ENCODE assay signal across 14 cellular contexts in the genomic region with DNA sequence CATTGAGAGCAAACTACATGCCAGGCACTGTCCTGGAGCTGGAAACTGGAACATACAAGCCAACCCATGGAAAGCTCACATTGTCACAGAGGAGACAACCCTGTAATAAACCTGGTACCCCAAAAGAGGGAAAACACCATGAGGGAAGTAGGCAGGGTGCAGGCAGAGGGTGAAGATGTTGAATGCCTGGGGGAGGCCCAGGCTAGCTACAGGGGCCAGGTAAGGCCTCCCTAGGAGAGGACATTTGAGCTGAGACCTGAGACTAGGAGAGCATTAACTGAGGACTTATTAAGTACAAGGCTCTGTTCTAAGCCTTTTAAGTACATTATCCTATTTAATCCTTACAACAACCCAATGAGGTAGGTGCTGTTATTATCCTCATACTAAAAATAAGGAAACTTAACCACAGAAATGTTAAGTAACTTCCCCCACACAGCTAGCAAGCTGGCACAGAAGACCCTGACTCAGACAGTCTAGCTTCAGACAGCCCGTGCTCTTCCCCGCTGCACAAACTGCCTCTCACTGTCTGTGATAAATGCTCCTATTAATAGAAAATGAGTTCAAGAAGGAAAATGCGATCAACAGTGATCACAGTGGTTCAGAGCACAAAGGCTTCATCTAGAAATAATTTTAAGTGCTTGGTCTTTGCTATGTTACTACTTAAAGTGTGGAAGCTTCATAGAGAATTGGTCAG. TPM values are rescaled to one million over a fixed set of nuclear protein-coding genes. Genes with fewer than 3 reads are reported as not detected.
A peak's percentile ranks its signal among the peaks of the same experiment; 100 is the strongest.
DNase-seq lines count a peak whose midpoint lies in the region; TF ChIP-seq lines count a peak whose summit lies in the region.
"Had no signal": no experiment of that assay in that cellular context is flagged by ENCODE, and none has a peak within 500 bp of the region (broad histone marks: within the 10 kb centered on the region; RNA-seq: fewer than 3 reads in every experiment).

No MANE protein-coding gene starts in this region.

- BruUV-seq in A673 (replicated peaks; lab: Mats Ljungman, UMichigan): no TSS peak

- CTCF ChIA-PET in A673 (lab: Charles Lee): interaction anchor here (0.6 kb wide), 2 partner anchors 111 to 142 kb away, joined by 4 to 15 read pairs; no protein-coding TSS in a partner anchor

- peak; percentile 65 for DNase-seq in NCI-H82 (lab: John Stamatoyannopoulos, UW)
- DNase-seq in A673 (ENCODE audit: low spot score): no peak
- no peak for DNase-seq in dermis blood vessel endothelial cell
- DNase-seq in activated T-helper 1 cell treated with anti-CD3 and anti-CD28 coated beads, Interleukin-12 subunit alpha, Interleukin-12 subunit beta, Interleukin-2, Interleukin-4 antibody, amounts not matched to agents 30 ng/mL and 10 ng/mL and 1 ng/mL, durations not matched to agents 14 hours and 24 hours and 36 hours (ENCODE audit: low spot score): no peak
- no peak for DNase-seq in stimulated activated CD4-positive, alpha-beta T cell treated with anti-CD3 and anti-CD28 coated beads, Interleukin-12 subunit alpha, Interleukin-12 subunit beta, amount 100 ng/mL, for 4 hours
- DNase-seq: activated naive CD4-positive, alpha-beta T cell treated with anti-CD3 and anti-CD28 coated beads, Interleukin-2, amount 50 U/mL, for 16 hours; erythroblast; mucosa of descending colon; NCI-H510A; stimulated activated CD4-positive, alpha-beta T cell treated with anti-CD3 and anti-CD28 coated beads, Interleukin-4, amount 100 ng/mL, for 4 hours; tibial artery had no signal

- no peak for TF ChIP-seq CTCF in neutrophil (IDR thresholded peaks at IDR 0.05)
- no peak for TF ChIP-seq CTCF in A673 (conservative IDR thresholded peaks at IDR 0.05; ENCODE audit: low read depth, low read length)

- no peak overlapping the region for H3K4me3 Mint-ChIP-seq in activated T-helper 1 cell treated with anti-CD3 and anti-CD28 coated beads, Interleukin-12 subunit alpha, Interleukin-12 subunit beta, Interleukin-2, Interleukin-4 antibody, amounts not matched to agents 30 ng/mL and 10 ng/mL and 1 ng/mL, durations not matched to agents 14 hours and 24 hours and 36 hours

- peaks cover 13 to 67% (median 50%) of the 10 kb centered on the region in 10 experiments for H3K4me1 ChIP-seq in BLaER1 treated with 17β-estradiol and CSF1 and Interleukin-3, amounts not matched to agents 10 nM and 100 nM
- H3K4me1 ChIP-seq in neutrophil (ENCODE audit: control insufficient read depth in 1 of 2, insufficient read depth in 1 of 2, low read depth in 1 of 2, low read length in 1 of 2): peaks cover 71 to 75% of the 10 kb centered on the region in 2 experiments
- peaks cover 7% of the 10 kb centered on the region for H3K4me1 ChIP-seq in A673 (ENCODE audit: insufficient read depth, low read length, poor library complexity, severe bottlenecking)
- H3K4me1 ChIP-seq: tibial artery had no signal

- no peaks in the 10 kb centered on the region for H3K9me3 ChIP-seq in BLaER1 treated with 17β-estradiol and CSF1 and Interleukin-3, amounts not matched to agents 10 nM and 100 nM (replicated peaks in 1 of 11)
- H3K9me3 ChIP-seq in neutrophil (no peaks in the 10 kb centered on the region), A673 (ENCODE audit: low read depth, low read length, poor library complexity, severe bottlenecking) (no peaks in the 10 kb centered on the region)
- H3K9me3 ChIP-seq: mucosa of descending colon, tibial artery had no signal

- POLR2A ChIA-PET in A673 (lab: Charles Lee; ENCODE audit: low non-redundant PET): interaction anchor here (0.7 kb wide), 1 partner anchor 11 kb away, joined by 3 read pairs; no protein-coding TSS in a partner anchor

- no peaks in the 10 kb centered on the region for H3K9me3 Mint-ChIP-seq in activated T-helper 1 cell treated with anti-CD3 and anti-CD28 coated beads, Interleukin-12 subunit alpha, Interleukin-12 subunit beta, Interleukin-2, Interleukin-4 antibody, amounts not matched to agents 30 ng/mL and 10 ng/mL and 1 ng/mL, durations not matched to agents 14 hours and 24 hours and 36 hours

- peak overlapping the region in 3 of 10 experiments; percentile 3 to 36 (median 28); a peak in 4 of 20 replicates for H3K4me3 ChIP-seq in BLaER1 treated with 17β-estradiol and CSF1 and Interleukin-3, amounts not matched to agents 10 nM and 100 nM
- peak overlapping the region; percentile 40 to 41 for H3K4me3 ChIP-seq in neutrophil (ENCODE audit: low read depth in 1 of 2, low read length in 1 of 2)
- H3K4me3 ChIP-seq in A673 (ENCODE audit: low read depth, low read length, poor library complexity, severe bottlenecking): no peak overlapping the region
- H3K4me3 ChIP-seq: mucosa of descending colon, tibial artery had no signal

- H3K27me3 Mint-ChIP-seq in activated T-helper 1 cell treated with anti-CD3 and anti-CD28 coated beads, Interleukin-12 subunit alpha, Interleukin-12 subunit beta, Interleukin-2, Interleukin-4 antibody, amounts not matched to agents 30 ng/mL and 10 ng/mL and 1 ng/mL, durations not matched to agents 14 hours and 24 hours and 36 hours (ENCODE audit: insufficient read depth): no peaks in the 10 kb centered on the region

- H3K4me1 Mint-ChIP-seq in activated T-helper 1 cell treated with anti-CD3 and anti-CD28 coated beads, Interleukin-12 subunit alpha, Interleukin-12 subunit beta, Interleukin-2, Interleukin-4 antibody, amounts not matched to agents 30 ng/mL and 10 ng/mL and 1 ng/mL, durations not matched to agents 14 hours and 24 hours and 36 hours (ENCODE audit: low read depth): no peaks in the 10 kb centered on the region

- intact Hi-C loops in A673 (cut with micrococcal nuclease; ENCODE audit: unreplicated experiment): no loop called here
- intact Hi-C loops in activated T-helper 1 cell treated with anti-CD3 and anti-CD28 coated beads, Interleukin-12 subunit alpha, Interleukin-12 subunit beta, Interleukin-2, Interleukin-4 antibody, amounts not matched to agents 30 ng/mL and 10 ng/mL and 1 ng/mL, durations not matched to agents 14 hours and 24 hours and 36 hours (cut with micrococcal nuclease): no loop called here

- 0 out of 22 replicates have a peak, but pooled peaks cover 0 to 5% (median 0%) of the 10 kb centered on the region in 11 experiments for H3K36me3 ChIP-seq in BLaER1 treated with 17β-estradiol and CSF1 and Interleukin-3, amounts not matched to agents 10 nM and 100 nM
- H3K36me3 ChIP-seq in neutrophil (no peaks in the 10 kb centered on the region), A673 (ENCODE audit: insufficient read depth, low read length, poor library complexity, severe bottlenecking) (no peaks in the 10 kb centered on the region)
- H3K36me3 ChIP-seq: tibial artery had no signal

- no peak overlapping the region for H3K27ac Mint-ChIP-seq in activated T-helper 1 cell treated with anti-CD3 and anti-CD28 coated beads, Interleukin-12 subunit alpha, Interleukin-12 subunit beta, Interleukin-2, Interleukin-4 antibody, amounts not matched to agents 30 ng/mL and 10 ng/mL and 1 ng/mL, durations not matched to agents 14 hours and 24 hours and 36 hours

- no peaks in the 10 kb centered on the region for H4K20me1 ChIP-seq in BLaER1 treated with 17β-estradiol and CSF1 and Interleukin-3, amounts not matched to agents 10 nM and 100 nM

- peak overlapping the region in 10 of 11 experiments; percentile 26 to 64 (median 48); a peak in 16 of 22 replicates for H3K9ac ChIP-seq in BLaER1 treated with 17β-estradiol and CSF1 and Interleukin-3, amounts not matched to agents 10 nM and 100 nM

- no peaks in the 10 kb centered on the region for H3K27me3 ChIP-seq in BLaER1 treated with 17β-estradiol and CSF1 and Interleukin-3, amounts not matched to agents 10 nM and 100 nM
- H3K27me3 ChIP-seq in neutrophil (no peaks in the 10 kb centered on the region), A673 (replicated peaks; ENCODE audit: insufficient read depth, low read depth, low read length, poor library complexity) (no peaks in the 10 kb centered on the region)
- H3K27me3 ChIP-seq: tibial artery had no signal

- peaks cover 2% of the 10 kb centered on the region for H3K36me3 Mint-ChIP-seq in activated T-helper 1 cell treated with anti-CD3 and anti-CD28 coated beads, Interleukin-12 subunit alpha, Interleukin-12 subunit beta, Interleukin-2, Interleukin-4 antibody, amounts not matched to agents 30 ng/mL and 10 ng/mL and 1 ng/mL, durations not matched to agents 14 hours and 24 hours and 36 hours (ENCODE audit: low read depth)

- H3K27ac ChIP-seq in BLaER1 treated with 17β-estradiol and CSF1 and Interleukin-3, amounts not matched to agents 10 nM and 100 nM: peak overlapping the region in 9 of 11 experiments; percentile 58 to 84 (median 73); a peak in 18 of 22 replicates
- H3K27ac ChIP-seq in cingulate gyrus (ENCODE audit: low read depth, low read length) (peak overlapping the region; percentile 70), neutrophil (peak overlapping the region; percentile 85), A673 (ENCODE audit: low read depth, low read length, poor library complexity, severe bottlenecking) (no peak overlapping the region)
- H3K27ac ChIP-seq: tibial artery had no signal

- peak overlapping the region; percentile 34 to 95 (median 80); a peak in 21 of 22 replicates for H3K4me2 ChIP-seq in BLaER1 treated with 17β-estradiol and CSF1 and Interleukin-3, amounts not matched to agents 10 nM and 100 nM

RNA-seq across cellular contexts. Expression of gene ZNF281, which starts 41.8 kb away (rescaled TPM):
- total RNA-seq in A673 (2021) (22.9 and 24.3 TPM in 2 replicates), dermis blood vessel endothelial cell (23.5 TPM in 2 replicates)
- 23.5 and 24.1 TPM in 2 replicates for total RNA-seq in activated T-helper 1 cell treated with anti-CD3 and anti-CD28 coated beads, Interleukin-12 subunit alpha, Interleukin-12 subunit beta, Interleukin-2, Interleukin-4 antibody, amounts not matched to agents 30 ng/mL and 10 ng/mL and 1 ng/mL, durations not matched to agents 14 hours and 24 hours and 36 hours
